Comparison of ENCODE assay signal across 17 cellular contexts in genomic region chr3:51591231-51591630, GRCh38. TPM values are rescaled to one million over a fixed set of nuclear protein-coding genes. Genes with fewer than 3 reads are reported as not detected.
DNase-seq lines count a peak whose midpoint lies in the region; ATAC-seq and TF ChIP-seq lines count a peak whose summit lies in the region.
"Had no signal": no experiment of that assay in that cellular context is flagged by ENCODE, and none has a peak within 500 bp of the region (broad histone marks: within the 10 kb centered on the region; RNA-seq: fewer than 3 reads in every experiment).

No MANE protein-coding gene starts in this region.

- no peak overlapping the region for H2BK120ac ChIP-seq in mesenchymal stem cell (ENCODE audit: low read depth, low read length)

- peaks cover 65% of the 10 kb centered on the region for H3K36me3 Mint-ChIP-seq in stimulated activated effector memory CD8-positive, alpha-beta T cell treated with anti-CD3 and anti-CD28 coated beads, Interleukin-12 subunit alpha, Interleukin-12 subunit beta, amount 100 ng/mL, for 72 hours

- H3K9me3 Mint-ChIP-seq in stimulated activated effector memory CD8-positive, alpha-beta T cell treated with anti-CD3 and anti-CD28 coated beads, Interleukin-12 subunit alpha, Interleukin-12 subunit beta, amount 100 ng/mL, for 72 hours: no peaks in the 10 kb centered on the region

- no peak overlapping the region for H4K8ac ChIP-seq in mesenchymal stem cell (ENCODE audit: low read length)

- H2AK5ac ChIP-seq in mesenchymal stem cell (ENCODE audit: low read length, severe bottlenecking): no peak overlapping the region

- H3K27ac ChIP-seq in mesenchymal stem cell (ENCODE audit: low read length, poor library complexity, severe bottlenecking) (peak overlapping the region; percentile 90), prostate gland (no peak overlapping the region)
- H3K27ac ChIP-seq: 22Rv1, HL-60, PC-9 had no signal

- no peak overlapping the region for H3K4me2 ChIP-seq in mesenchymal stem cell (ENCODE audit: low read length, poor library complexity, severe bottlenecking)
- H3K4me2 ChIP-seq: PC-9 had no signal

- WGBS in mesenchymal stem cell: 33% methylated on average over 4 of the region's 5 CpGs
- 83% methylated on average over 5 of the region's 5 CpGs for WGBS in prostate gland

- H2BK12ac ChIP-seq in mesenchymal stem cell (ENCODE audit: low read length in 2 of 2): no peak overlapping the region

- peaks cover 15% of the 10 kb centered on the region for H3K79me1 ChIP-seq in mesenchymal stem cell (replicated peaks; ENCODE audit: low read length, poor library complexity, severe bottlenecking)

- peaks cover 3 to 27% of the 10 kb centered on the region in 2 experiments for H3K36me3 ChIP-seq in mesenchymal stem cell (ENCODE audit: control insufficient read depth in 1 of 2, insufficient read depth in 2 of 2, low read depth in 1 of 2, low read length in 2 of 2)
- H3K36me3 ChIP-seq in prostate gland: no peaks in the 10 kb centered on the region

- no peak overlapping the region for H2AFZ ChIP-seq in mesenchymal stem cell (ENCODE audit: low read depth, low read length)
- H2AFZ ChIP-seq: PC-9 had no signal

- peak overlapping the region; percentile 3 for H3K27ac Mint-ChIP-seq in stimulated activated effector memory CD8-positive, alpha-beta T cell treated with anti-CD3 and anti-CD28 coated beads, Interleukin-12 subunit alpha, Interleukin-12 subunit beta, amount 100 ng/mL, for 72 hours

- no peak overlapping the region for H3K4me3 Mint-ChIP-seq in stimulated activated effector memory CD8-positive, alpha-beta T cell treated with anti-CD3 and anti-CD28 coated beads, Interleukin-12 subunit alpha, Interleukin-12 subunit beta, amount 100 ng/mL, for 72 hours

- H3K9me3 ChIP-seq in mesenchymal stem cell (ENCODE audit: control insufficient read depth, low read length) (no peaks in the 10 kb centered on the region), prostate gland (no peaks in the 10 kb centered on the region)

- H3K9ac ChIP-seq in mesenchymal stem cell (ENCODE audit: low read length): no peak overlapping the region

- H3K4me1 ChIP-seq in mesenchymal stem cell (ENCODE audit: control insufficient read depth, insufficient read depth, low read depth, low read length) (peaks cover 7% of the 10 kb centered on the region), prostate gland (replicated peaks) (no peaks in the 10 kb centered on the region)

- H3K18ac ChIP-seq in mesenchymal stem cell (ENCODE audit: low read depth in 1 of 2, low read length in 2 of 2): no peak overlapping the region

- intact Hi-C loops in prostate gland (cut with DNase I): no loop called here

- no peak overlapping the region for H2BK5ac ChIP-seq in mesenchymal stem cell (ENCODE audit: low read depth, low read length, poor library complexity, severe bottlenecking)

- H3K27me3 ChIP-seq in mesenchymal stem cell (ENCODE audit: control insufficient read depth in 1 of 2, insufficient read depth in 1 of 2, low read length in 2 of 2) (no peaks in the 10 kb centered on the region), prostate gland (replicated peaks; ENCODE audit: insufficient read depth) (no peaks in the 10 kb centered on the region)

- ATAC-seq in stimulated activated effector memory CD8-positive, alpha-beta T cell treated with anti-CD3 and anti-CD28 coated beads, Interleukin-12 subunit alpha, Interleukin-12 subunit beta, amount 100 ng/mL, for 72 hours: no peak

- no peak for TF ChIP-seq POLR2A in prostate gland (IDR thresholded peaks at IDR 0.05)

- no peak overlapping the region for H4K91ac ChIP-seq in mesenchymal stem cell (ENCODE audit: low read length)

- H3K4ac ChIP-seq in mesenchymal stem cell (ENCODE audit: low read depth in 1 of 2, low read length in 2 of 2): no peak overlapping the region

- no peak for TF ChIP-seq CTCF in prostate gland (IDR thresholded peaks at IDR 0.05)

- no peak overlapping the region for H3K14ac ChIP-seq in mesenchymal stem cell (ENCODE audit: low read length in 2 of 2)

- H3K4me3 ChIP-seq in mesenchymal stem cell (ENCODE audit: insufficient read depth in 1 of 2, low read depth in 1 of 2, low read length in 2 of 2): no peak overlapping the region
- no peak overlapping the region for H3K4me3 ChIP-seq in prostate gland
- H3K4me3 ChIP-seq: PC-9 had no signal

- DNase-seq in NCI-H2227 (lab: John Stamatoyannopoulos, UW; ENCODE audit: unreplicated experiment) (peak; percentile 4), NCI-H2227 treated with DMSO at 0.1 percent for 48 hours (lab: John Stamatoyannopoulos, UW) (no peak), astrocyte of the hippocampus (ENCODE audit: low read depth, low spot score) (peak; percentile 12), mesenchymal stem cell (peak; percentile 77), prostate gland (ENCODE audit: low spot score) (no peak), DMS153 (lab: John Stamatoyannopoulos, UW) (no peak)
- DNase-seq in stimulated activated effector memory CD8-positive, alpha-beta T cell treated with anti-CD3 and anti-CD28 coated beads, Interleukin-12 subunit alpha, Interleukin-12 subunit beta, amount 100 ng/mL, for 72 hours (ENCODE audit: low spot score in 2 of 2): no peak
- no peak for DNase-seq in activated CD4-positive, alpha-beta T cell treated with anti-CD3 and anti-CD28 coated beads for 4 hours
- DNase-seq: C1 segment of cervical spinal cord, COR-L47, KG1, NCI-H1092 treated with DMSO at 0.1 percent for 48 hours, NCI-H1694, NCI-H446, PC-9 had no signal

- peaks cover 12% of the 10 kb centered on the region for H3K4me1 Mint-ChIP-seq in stimulated activated effector memory CD8-positive, alpha-beta T cell treated with anti-CD3 and anti-CD28 coated beads, Interleukin-12 subunit alpha, Interleukin-12 subunit beta, amount 100 ng/mL, for 72 hours

- H3K23ac ChIP-seq in mesenchymal stem cell (ENCODE audit: low read length in 2 of 2): no peak overlapping the region

- H2BK15ac ChIP-seq in mesenchymal stem cell (ENCODE audit: low read depth, poor library complexity, severe bottlenecking): no peak overlapping the region

RNA-seq across cellular contexts. Expression of gene RAD54L2, which starts 52.7 kb away (rescaled TPM):
- 6.0 TPM for polyA plus RNA-seq in mesenchymal stem cell (2013, experiment 1 of 2)
- 5.5 TPM for polyA plus RNA-seq in mesenchymal stem cell (2013, experiment 2 of 2)
- total RNA-seq in prostate gland: 10 to 100 TPM; 12.9 to 33.1 TPM

Comparison
In these comparisons a context has a peak if more than half of its experiments do, and no peak if none do; other contexts are left out.
1. DNase-seq: peak in NCI-H2227 (single experiment), astrocyte of the hippocampus (single experiment) and mesenchymal stem cell (single experiment); none in NCI-H2227 treated with DMSO at 0.1 percent for 48 hours (single experiment), stimulated activated effector memory CD8-positive, alpha-beta T cell treated with anti-CD3 and anti-CD28 coated beads, Interleukin-12 subunit alpha, Interleukin-12 subunit beta, amount 100 ng/mL, for 72 hours (0 of 2), prostate gland (single experiment), DMS153 (single experiment) and activated CD4-positive, alpha-beta T cell treated with anti-CD3 and anti-CD28 coated beads for 4 hours (0 of 2).